In genomic region chr4:185559913-185560281, GRCh38 we compare ENCODE assay signal across 1 cellular context.
TF ChIP-seq lines count a peak whose summit lies in the region.

No MANE protein-coding gene starts in this region.

TF ChIP-seq in GM23338, 12 proteins besides CTCF, POLR2A, EP300 and RAD21 (continued from another document):
- TF ChIP-seq, protein P1, sequence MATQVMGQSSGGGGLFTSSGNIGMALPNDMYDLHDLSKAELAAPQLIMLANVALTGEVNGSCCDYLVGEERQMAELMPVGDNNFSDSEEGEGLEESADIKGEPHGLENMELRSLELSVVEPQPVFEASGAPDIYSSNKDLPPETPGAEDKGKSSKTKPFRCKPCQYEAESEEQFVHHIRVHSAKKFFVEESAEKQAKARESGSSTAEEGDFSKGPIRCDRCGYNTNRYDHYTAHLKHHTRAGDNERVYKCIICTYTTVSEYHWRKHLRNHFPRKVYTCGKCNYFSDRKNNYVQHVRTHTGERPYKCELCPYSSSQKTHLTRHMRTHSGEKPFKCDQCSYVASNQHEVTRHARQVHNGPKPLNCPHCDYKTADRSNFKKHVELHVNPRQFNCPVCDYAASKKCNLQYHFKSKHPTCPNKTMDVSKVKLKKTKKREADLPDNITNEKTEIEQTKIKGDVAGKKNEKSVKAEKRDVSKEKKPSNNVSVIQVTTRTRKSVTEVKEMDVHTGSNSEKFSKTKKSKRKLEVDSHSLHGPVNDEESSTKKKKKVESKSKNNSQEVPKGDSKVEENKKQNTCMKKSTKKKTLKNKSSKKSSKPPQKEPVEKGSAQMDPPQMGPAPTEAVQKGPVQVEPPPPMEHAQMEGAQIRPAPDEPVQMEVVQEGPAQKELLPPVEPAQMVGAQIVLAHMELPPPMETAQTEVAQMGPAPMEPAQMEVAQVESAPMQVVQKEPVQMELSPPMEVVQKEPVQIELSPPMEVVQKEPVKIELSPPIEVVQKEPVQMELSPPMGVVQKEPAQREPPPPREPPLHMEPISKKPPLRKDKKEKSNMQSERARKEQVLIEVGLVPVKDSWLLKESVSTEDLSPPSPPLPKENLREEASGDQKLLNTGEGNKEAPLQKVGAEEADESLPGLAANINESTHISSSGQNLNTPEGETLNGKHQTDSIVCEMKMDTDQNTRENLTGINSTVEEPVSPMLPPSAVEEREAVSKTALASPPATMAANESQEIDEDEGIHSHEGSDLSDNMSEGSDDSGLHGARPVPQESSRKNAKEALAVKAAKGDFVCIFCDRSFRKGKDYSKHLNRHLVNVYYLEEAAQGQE (IDR thresholded peaks at IDR 0.05; ENCODE audit: unreplicated experiment), result no peak
